Comparison of ENCODE assay signal across 8 cellular contexts in the genomic region with DNA sequence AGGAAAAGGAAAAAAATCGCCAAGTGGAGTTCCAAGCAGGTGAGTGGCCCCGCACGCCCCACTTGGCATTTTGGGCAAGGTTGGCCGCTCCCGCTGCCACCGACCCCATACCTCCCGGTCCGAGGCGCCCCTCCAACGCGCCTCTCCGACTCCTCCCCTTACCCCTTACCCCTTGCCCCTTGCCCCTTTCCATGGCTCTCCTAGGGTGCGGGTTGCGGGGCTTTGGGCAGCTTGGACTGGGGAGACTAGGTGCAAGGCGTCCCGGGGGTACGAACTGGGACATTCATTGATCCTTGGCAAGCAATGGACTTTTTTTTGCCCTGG. TPM values are rescaled to one million over a fixed set of nuclear protein-coding genes. Genes with fewer than 3 reads are reported as not detected.
DNase-seq lines count a peak whose midpoint lies in the region; ATAC-seq, FAIRE-seq and TF ChIP-seq lines count a peak whose summit lies in the region.

No MANE protein-coding gene starts in this region.

- no peaks in the 10 kb centered on the region for H3K27me3 Mint-ChIP-seq in nephron (ENCODE audit: low read depth)

- POLR2A ChIA-PET in endothelial cell of umbilical vein (lab: Charles Lee): no interaction called here

- H3K27ac Mint-ChIP-seq in nephron: peak overlapping the region; percentile 86 to 96 (median 94)

- H3K4me2 ChIP-seq in MM.1S (ENCODE audit: low read depth, low read length) (peak overlapping the region; percentile 71), endothelial cell of umbilical vein (ENCODE audit: insufficient read depth, low read length) (peak overlapping the region; percentile 58)

- dilution Hi-C loops in endothelial cell of umbilical vein (cut with MboI; ENCODE audit: extremely low pct_ligation_motif_present, low sequenced_read_pairs): no loop called here

- H3K27me3 ChIP-seq in MM.1S (replicated peaks; ENCODE audit: insufficient read depth, low read length): no peaks in the 10 kb centered on the region
- no peaks in the 10 kb centered on the region for H3K27me3 ChIP-seq in endothelial cell of umbilical vein (ENCODE audit: control insufficient read depth in 2 of 2, insufficient read depth in 2 of 2, low read length in 2 of 2)

- H3K27ac ChIP-seq in MM.1S (ENCODE audit: low read length) (no peak overlapping the region), endothelial cell of umbilical vein (ENCODE audit: insufficient read depth, low read depth, low read length) (no peak overlapping the region)

- no peak for FAIRE-seq in endothelial cell of umbilical vein (lab: Jason Lieb, UNC)

- H3K4me1 ChIP-seq in MM.1S (ENCODE audit: low read length) (no peaks in the 10 kb centered on the region), endothelial cell of umbilical vein (ENCODE audit: control insufficient read depth, extremely low read depth, insufficient read depth, low read length) (no peaks in the 10 kb centered on the region)

- H3K36me3 ChIP-seq in MM.1S (replicated peaks; ENCODE audit: insufficient read depth, low read length): no peaks in the 10 kb centered on the region
- H3K36me3 ChIP-seq in endothelial cell of umbilical vein (ENCODE audit: control insufficient read depth in 2 of 2, extremely low read depth in 1 of 2, insufficient read depth in 2 of 2, low read length in 2 of 2): no peaks in the 10 kb centered on the region

- no peak overlapping the region for H3K9ac ChIP-seq in MM.1S (ENCODE audit: low read length)
- no peak overlapping the region for H3K9ac ChIP-seq in endothelial cell of umbilical vein (replicated peaks; ENCODE audit: extremely low read depth, insufficient read depth, low read length)

- peaks cover 37% of the 10 kb centered on the region for H3K4me1 Mint-ChIP-seq in nephron

- intact Hi-C loops in endothelial cell of umbilical vein (cut with micrococcal nuclease): loop anchor here (1.0 kb wide), 1 partner anchor 114 kb away; no protein-coding TSS in a partner anchor

- DNase-seq in AG08396 (ENCODE audit: low spot score): peak; percentile 14
- no peak for DNase-seq in MM.1S
- no peak for DNase-seq in endothelial cell of umbilical vein (ENCODE audit: low read depth, low spot score)
- DNase-seq in stimulated activated CD4-positive, alpha-beta T cell treated with anti-CD3 and anti-CD28 coated beads, Interleukin-15, amount 100 ng/mL, for 24 hours: no peak
- DNase-seq in superior temporal gyrus (ENCODE audit: extremely low spot score): no peak
- DNase-seq in NCI-H128 (lab: John Stamatoyannopoulos, UW; ENCODE audit: unreplicated experiment): no peak

- CTCF ChIA-PET in endothelial cell of umbilical vein (lab: Charles Lee): no interaction called here

- H3K9me3 ChIP-seq in MM.1S (replicated peaks; ENCODE audit: insufficient read depth, low read length) (no peaks in the 10 kb centered on the region), endothelial cell of umbilical vein (replicated peaks; ENCODE audit: control insufficient read depth, insufficient read depth, low read length) (no peaks in the 10 kb centered on the region)

- TF ChIP-seq CTCF in MM.1S (IDR thresholded peaks at IDR 0.05; ENCODE audit: low read length): no peak
- TF ChIP-seq CTCF in endothelial cell of umbilical vein (IDR thresholded peaks at IDR 0.05; ENCODE audit: extremely low read depth in 1 of 2, insufficient read depth in 1 of 2, low read depth in 1 of 2, low read length in 2 of 2): no peak
- TF ChIP-seq CTCF in nephron (IDR thresholded peaks at IDR 0.05; ENCODE audit: unreplicated experiment in 3 of 3): no peak

- H3K79me2 ChIP-seq in MM.1S (ENCODE audit: low read length) (no peaks in the 10 kb centered on the region), endothelial cell of umbilical vein (ENCODE audit: control insufficient read depth, insufficient read depth, low read length) (no peaks in the 10 kb centered on the region)

- peak overlapping the region; percentile 7; the same call in 1 of the 2 replicates for H2AFZ ChIP-seq in MM.1S (ENCODE audit: low read length)
- peak overlapping the region; percentile 45 for H2AFZ ChIP-seq in endothelial cell of umbilical vein (ENCODE audit: low read depth, low read length)

- H3K4me3 Mint-ChIP-seq in nephron: peak overlapping the region; percentile 92 to 94 (median 93)

- no peaks in the 10 kb centered on the region for H3F3A ChIP-seq in MM.1S (ENCODE audit: insufficient read depth, low read length)

- no peaks in the 10 kb centered on the region for H4K20me1 ChIP-seq in MM.1S (ENCODE audit: insufficient read depth, low read length)
- H4K20me1 ChIP-seq in endothelial cell of umbilical vein (replicated peaks; ENCODE audit: control insufficient read depth, extremely low read depth, insufficient read depth, low read length): no peaks in the 10 kb centered on the region

- ATAC-seq in HG03342 (IDR thresholded peaks at IDR 0.05; ENCODE audit: unreplicated experiment): no peak

- no peaks in the 10 kb centered on the region for H3K9me1 ChIP-seq in endothelial cell of umbilical vein (replicated peaks; ENCODE audit: control insufficient read depth, extremely low read depth, insufficient read depth, low read length)

- BruUV-seq in endothelial cell of umbilical vein (replicated peaks; lab: Mats Ljungman, UMichigan): no TSS peak

- no peaks in the 10 kb centered on the region for H3K36me3 Mint-ChIP-seq in nephron (ENCODE audit: low read depth)

- no peaks in the 10 kb centered on the region for H3K9me2 ChIP-seq in MM.1S (replicated peaks; ENCODE audit: insufficient read depth, low read length)

- peak overlapping the region; percentile 68; the same call in 1 of the 2 replicates for H3K4me3 ChIP-seq in MM.1S (ENCODE audit: low read length)
- peak overlapping the region in 2 of 3 experiments; percentile 28 to 43 for H3K4me3 ChIP-seq in endothelial cell of umbilical vein (replicated peaks in 1 of 3; ENCODE audit: insufficient read depth in 1 of 3, low read depth in 1 of 3, low read length in 3 of 3)

- no peaks in the 10 kb centered on the region for H3K9me3 Mint-ChIP-seq in nephron

- TF ChIP-seq POLR2A in endothelial cell of umbilical vein (IDR thresholded peaks at IDR 0.05; ENCODE audit: low read depth, low read length): no peak

TF ChIP-seq in endothelial cell of umbilical vein, 7 proteins besides CTCF, POLR2A, EP300 and RAD21:
- TF ChIP-seq EZH2 (IDR thresholded peaks at IDR 0.05; ENCODE audit: borderline replicate concordance, low read depth, low read length, severe bottlenecking) (no peak), FOS (IDR thresholded peaks at IDR 0.05; ENCODE audit: borderline replicate concordance, insufficient read depth, low read length) (no peak)

RNA-seq across cellular contexts. Expression of a gene that starts 0.7 kb away (rescaled TPM):
- 3.1 and 3.3 TPM in 2 replicates for total RNA-seq in endothelial cell of umbilical vein
- polyA plus RNA-seq in endothelial cell of umbilical vein: 3.6 and 3.9 TPM in 2 replicates
- 2.1 and 2.4 TPM in 2 replicates for polyA plus RNA-seq in endothelial cell of umbilical vein (2011; cell fraction: cytosol; rRNA removed)
- polyA plus RNA-seq in endothelial cell of umbilical vein (2011; cell fraction: nucleus; rRNA removed): 5.0 and 6.2 TPM in 2 replicates
- 0.83 and 2.0 TPM in 2 replicates for polyA plus RNA-seq in endothelial cell of umbilical vein (2012)
- 5.3 and 6.0 TPM in 2 replicates for polyA minus RNA-seq in endothelial cell of umbilical vein
- polyA minus RNA-seq in endothelial cell of umbilical vein (2011; cell fraction: cytosol; rRNA and poly(A)+ RNA removed): not detected
- polyA minus RNA-seq in endothelial cell of umbilical vein (2011; cell fraction: nucleus; rRNA and poly(A)+ RNA removed): 2.2 and 2.5 TPM in 2 replicates
